In genomic region chr18:62720048-62720447, GRCh38 we compare ENCODE assay signal across 17 cellular contexts. TPM values are rescaled to one million over a fixed set of nuclear protein-coding genes. Genes with fewer than 3 reads are reported as not detected.
A peak's percentile ranks its signal among the peaks of the same experiment; 100 is the strongest.
DNase-seq lines count a peak whose midpoint lies in the region; ATAC-seq and TF ChIP-seq lines count a peak whose summit lies in the region.
"Had no signal": no experiment of that assay in that cellular context is flagged by ENCODE, and none has a peak within 500 bp of the region (broad histone marks: within the 10 kb centered on the region; RNA-seq: fewer than 3 reads in every experiment).

No MANE protein-coding gene starts in this region.

- WGBS in ovary, 3 donors = 66 to 70% (median 67%) methylated on average over 4 of the region's 4 CpGs

- no peaks in the 10 kb centered on the region for H3K27me3 ChIP-seq in BLaER1 treated with 17β-estradiol and CSF1 and Interleukin-3, amounts not matched to agents 10 nM and 100 nM
- no peaks in the 10 kb centered on the region for H3K27me3 ChIP-seq in Loucy (ENCODE audit: insufficient read depth, low read length, poor library complexity, severe bottlenecking)
- no peaks in the 10 kb centered on the region for H3K27me3 ChIP-seq in ovary
- H3K27me3 ChIP-seq: heart left ventricle, sigmoid colon had no signal

- peaks cover 4% of the 10 kb centered on the region for H3K36me3 Mint-ChIP-seq in brain
- H3K36me3 Mint-ChIP-seq in nephron (ENCODE audit: low read depth) = no peaks in the 10 kb centered on the region
- H3K36me3 Mint-ChIP-seq: activated naive CD8-positive, alpha-beta T cell; natural killer cell had no signal

- H3K9me3 ChIP-seq in BLaER1 treated with 17β-estradiol and CSF1 and Interleukin-3, amounts not matched to agents 10 nM and 100 nM (replicated peaks in 1 of 11) = no peaks in the 10 kb centered on the region
- H3K9me3 ChIP-seq in Loucy (ENCODE audit: insufficient read depth, low read depth, low read length) = no peaks in the 10 kb centered on the region
- H3K9me3 ChIP-seq in ovary = no peaks in the 10 kb centered on the region
- H3K9me3 ChIP-seq: heart left ventricle, sigmoid colon had no signal

- peaks cover 69% of the 10 kb centered on the region for H3K4me1 Mint-ChIP-seq in brain
- H3K4me1 Mint-ChIP-seq in nephron = peaks cover 66% of the 10 kb centered on the region

- H3K4me3 Mint-ChIP-seq in brain = peak overlapping the region; percentile 92 to 96 (median 93)
- peak overlapping the region in 2 of 3 experiments; percentile 85 to 94 for H3K4me3 Mint-ChIP-seq in nephron
- H3K4me3 Mint-ChIP-seq: activated naive CD8-positive, alpha-beta T cell had no signal

- H3K79me2 ChIP-seq in Loucy (ENCODE audit: insufficient read depth, low read length) = peaks cover 91% of the 10 kb centered on the region

- H3F3A ChIP-seq in Loucy (ENCODE audit: low read depth) = no peaks in the 10 kb centered on the region

- H3K4me3 ChIP-seq in BLaER1 treated with 17β-estradiol and CSF1 and Interleukin-3, amounts not matched to agents 10 nM and 100 nM = peak overlapping the region; percentile 79 to 97 (median 90); a peak in 17 of 20 replicates
- H3K4me3 ChIP-seq in Loucy (ENCODE audit: low read length, poor library complexity, severe bottlenecking) (peak overlapping the region; percentile 77), ovary (no peak overlapping the region)

- H2AFZ ChIP-seq in Loucy (ENCODE audit: low read length) = no peak overlapping the region

- no peak for TF ChIP-seq POLR2A in ovary (IDR thresholded peaks at IDR 0.05)

- DNase-seq in germinal center (ENCODE audit: low spot score) (no peak), ovary (no peak)
- DNase-seq: heart left ventricle; left ventricle myocardium superior; natural killer cell; NCI-H1694; NCI-H510A; sigmoid colon; stimulated activated naive B cell treated with anti-CD40 and anti-IgM and Interleukin-4, amounts not matched to agents 10 μg/mL and 1 μg/mL and 100 μg/mL, for 72 hours; WERI-Rb-1 had no signal

- no peak for TF ChIP-seq CTCF in Loucy (conservative IDR thresholded peaks at IDR 0.05; ENCODE audit: low read length)
- no peak for TF ChIP-seq CTCF in brain (conservative IDR thresholded peaks at IDR 0.05)
- no peak for TF ChIP-seq CTCF in nephron (IDR thresholded peaks at IDR 0.05; ENCODE audit: unreplicated experiment in 3 of 3)
- TF ChIP-seq CTCF in ovary (IDR thresholded peaks at IDR 0.05) = no peak

- intact Hi-C loops in ovary (cut with DNase I) = loop anchor here in 1 of 4 donors (10.0 kb wide), 1 partner anchor 75 kb away; no protein-coding TSS in a partner anchor

- H3K9me2 ChIP-seq in Loucy (replicated peaks; ENCODE audit: low read depth, low read length) = no peaks in the 10 kb centered on the region

- peaks cover 32 to 67% (median 59%) of the 10 kb centered on the region in 10 experiments for H3K4me1 ChIP-seq in BLaER1 treated with 17β-estradiol and CSF1 and Interleukin-3, amounts not matched to agents 10 nM and 100 nM
- H3K4me1 ChIP-seq in Loucy (ENCODE audit: insufficient read depth, low read length, poor library complexity, severe bottlenecking) = peaks cover 66% of the 10 kb centered on the region
- H3K4me1 ChIP-seq in ovary (ENCODE audit: insufficient read depth) = peaks cover 4% of the 10 kb centered on the region

- H3K27me3 Mint-ChIP-seq in brain (peaks cover 6% of the 10 kb centered on the region), nephron (ENCODE audit: low read depth) (peaks cover 4% of the 10 kb centered on the region)
- H3K27me3 Mint-ChIP-seq: activated naive CD8-positive, alpha-beta T cell; stimulated activated naive B cell treated with anti-CD40 and anti-IgM and Interleukin-4, amounts not matched to agents 10 μg/mL and 1 μg/mL and 100 μg/mL, for 72 hours had no signal

- H3K27ac ChIP-seq in BLaER1 treated with 17β-estradiol and CSF1 and Interleukin-3, amounts not matched to agents 10 nM and 100 nM = peak overlapping the region in 10 of 11 experiments; percentile 19 to 96 (median 74); a peak in 17 of 22 replicates
- H3K27ac ChIP-seq in ovary = no peak overlapping the region
- H3K27ac ChIP-seq: sigmoid colon, WERI-Rb-1 had no signal

- peaks cover 0 to 82% (median 20%) of the 10 kb centered on the region in 11 experiments; a peak in 14 of 22 replicates for H4K20me1 ChIP-seq in BLaER1 treated with 17β-estradiol and CSF1 and Interleukin-3, amounts not matched to agents 10 nM and 100 nM
- H4K20me1 ChIP-seq in Loucy (ENCODE audit: insufficient read depth, low read length, poor library complexity, severe bottlenecking) = peaks cover 78% of the 10 kb centered on the region

- peak overlapping the region; percentile 85 to 94 (median 91) for H3K4me2 ChIP-seq in BLaER1 treated with 17β-estradiol and CSF1 and Interleukin-3, amounts not matched to agents 10 nM and 100 nM
- peak overlapping the region; percentile 90 for H3K4me2 ChIP-seq in Loucy (ENCODE audit: low read depth, low read length, poor library complexity, severe bottlenecking)

- no peaks in the 10 kb centered on the region for H3K9me3 Mint-ChIP-seq in brain
- H3K9me3 Mint-ChIP-seq in nephron = no peaks in the 10 kb centered on the region
- H3K9me3 Mint-ChIP-seq: natural killer cell had no signal

- H3K36me3 ChIP-seq in BLaER1 treated with 17β-estradiol and CSF1 and Interleukin-3, amounts not matched to agents 10 nM and 100 nM = no peaks in the 10 kb centered on the region; a peak in 1 of 22 replicates
- H3K36me3 ChIP-seq in Loucy (ENCODE audit: insufficient read depth, low read length) (no peaks in the 10 kb centered on the region), ovary (no peaks in the 10 kb centered on the region)
- H3K36me3 ChIP-seq: heart left ventricle, sigmoid colon, WERI-Rb-1 had no signal

- no peak for TF ChIP-seq EP300 in ovary (IDR thresholded peaks at IDR 0.05)

- H3K9ac ChIP-seq in BLaER1 treated with 17β-estradiol and CSF1 and Interleukin-3, amounts not matched to agents 10 nM and 100 nM = peak overlapping the region; percentile 89 to 97 (median 94); a peak in 20 of 22 replicates
- H3K9ac ChIP-seq in Loucy (ENCODE audit: low read depth, low read length, poor library complexity, severe bottlenecking) = peak overlapping the region; percentile 75

- H3K27ac Mint-ChIP-seq in brain = peak overlapping the region in 4 of 5 experiments; percentile 54 to 97 (median 94)
- no peak overlapping the region for H3K27ac Mint-ChIP-seq in nephron
- H3K27ac Mint-ChIP-seq: activated naive CD8-positive, alpha-beta T cell; natural killer cell; stimulated activated naive B cell treated with anti-CD40 and anti-IgM and Interleukin-4, amounts not matched to agents 10 μg/mL and 1 μg/mL and 100 μg/mL, for 72 hours had no signal

- ATAC-seq in GM21786 (IDR thresholded peaks at IDR 0.05; ENCODE audit: unreplicated experiment) (no peak), GM18520 (IDR thresholded peaks at IDR 0.05; ENCODE audit: unreplicated experiment) (no peak)
- ATAC-seq: heart left ventricle; left ventricle myocardium superior; natural killer cell; stimulated activated naive B cell treated with anti-CD40 and anti-IgM and Interleukin-4, amounts not matched to agents 10 μg/mL and 1 μg/mL and 100 μg/mL, for 72 hours had no signal

RNA-seq across cellular contexts. Expression of gene PHLPP1, which starts 4.7 kb away (rescaled TPM):
- polyA plus RNA-seq in brain (ENCODE audit: insufficient read depth, low read depth, low replicate concordance) (40.1 TPM), ovary (10 to 100 TPM in 1 of 2 donors, 1 to 10 TPM in 1; 4.4 to 12.0 TPM)
- 10 to 100 TPM; 10.2 to 15.9 (median 14.0) TPM for total RNA-seq in ovary

Comparison
In these comparisons a context has a peak if more than half of its experiments do, and no peak if none do; other contexts are left out.
1. H3K27ac ChIP-seq: peak in BLaER1 treated with 17β-estradiol and CSF1 and Interleukin-3, amounts not matched to agents 10 nM and 100 nM (10 of 11); none in ovary (0 of 2).
2. H3K27ac Mint-ChIP-seq: peak in brain (4 of 5); none in nephron (0 of 3).